In genomic region chr7:332646-333398, GRCh38 we compare ENCODE assay signal across 8 cellular contexts. TPM values are rescaled to one million over a fixed set of nuclear protein-coding genes. Genes with fewer than 3 reads are reported as not detected.
DNase-seq lines count a peak whose midpoint lies in the region; ATAC-seq and TF ChIP-seq lines count a peak whose summit lies in the region.

No MANE protein-coding gene starts in this region.

- no peak overlapping the region for H3K27ac ChIP-seq in BLaER1
- peak overlapping the region; percentile 55 to 77 for H3K27ac ChIP-seq in prostate gland

- H3K4me3 ChIP-seq in BLaER1 (peak overlapping the region; percentile 61), prostate gland (peak overlapping the region; percentile 17 to 27)

- no peak overlapping the region for H3K27ac Mint-ChIP-seq in activated naive CD8-positive, alpha-beta T cell treated with anti-CD3 and anti-CD28 coated beads, Interleukin-2, amount 10 ng/mL, durations not matched to agents 7 days and 5 days
- H3K27ac Mint-ChIP-seq in type B pancreatic cell = peak overlapping the region; percentile 73

- H4K20me1 ChIP-seq in BLaER1 = no peaks in the 10 kb centered on the region

- intact Hi-C loops in left cardiac atrium (cut with DNase I) = loop anchor here (5.0 to 10.0 kb wide), 4 partner anchors 182 to 399 kb away; partner anchors contain the start of gene PDGFA (in 2 of the 2)
- intact Hi-C loops in prostate gland (cut with DNase I) = no loop called here

- POLR2A ChIA-PET in activated naive CD8-positive, alpha-beta T cell treated with anti-CD3 and anti-CD28 coated beads, Interleukin-2, amount 10 ng/mL, durations not matched to agents 7 days and 5 days (lab: Charles Lee) = no interaction called here

- peaks cover 8% of the 10 kb centered on the region for H3K4me1 Mint-ChIP-seq in activated naive CD8-positive, alpha-beta T cell treated with anti-CD3 and anti-CD28 coated beads, Interleukin-2, amount 10 ng/mL, durations not matched to agents 7 days and 5 days
- H3K4me1 Mint-ChIP-seq in type B pancreatic cell (ENCODE audit: unreplicated experiment) = peaks cover 27% of the 10 kb centered on the region

- TF ChIP-seq CTCF in prostate gland (IDR thresholded peaks at IDR 0.05) = peak; percentile 86 to 95 (median 94)
- TF ChIP-seq CTCF in type B pancreatic cell (conservative IDR thresholded peaks at IDR 0.05) = peak; percentile 94

- DNase-seq in HK-2 (ENCODE audit: unreplicated experiment) (peak; percentile 84), SKM-1 treated with dmso at 0.1 percent for 144 hours (lab: John Stamatoyannopoulos, UW; ENCODE audit: unreplicated experiment) (peak; percentile 3), left cardiac atrium (peak; percentile 85), prostate gland (ENCODE audit: low spot score) (peak; percentile 83), type B pancreatic cell (ENCODE audit: extremely low spot score, unreplicated experiment) (peak; percentile 90), middle frontal gyrus (ENCODE audit: extremely low spot score, low spot score) (no peak)
- DNase-seq in activated naive CD8-positive, alpha-beta T cell treated with anti-CD3 and anti-CD28 coated beads, Interleukin-2, amount 10 ng/mL, durations not matched to agents 7 days and 5 days = peak; percentile 96

- no peaks in the 10 kb centered on the region for H3K36me3 ChIP-seq in BLaER1
- no peaks in the 10 kb centered on the region for H3K36me3 ChIP-seq in prostate gland

- H3K27me3 ChIP-seq in BLaER1 (peaks cover 5% of the 10 kb centered on the region; the same call in 1 of the 2 replicates), prostate gland (replicated peaks; ENCODE audit: insufficient read depth) (no peaks in the 10 kb centered on the region)

- peaks cover 2% of the 10 kb centered on the region for H3K27me3 Mint-ChIP-seq in activated naive CD8-positive, alpha-beta T cell treated with anti-CD3 and anti-CD28 coated beads, Interleukin-2, amount 10 ng/mL, durations not matched to agents 7 days and 5 days
- H3K27me3 Mint-ChIP-seq in type B pancreatic cell = peaks cover 11% of the 10 kb centered on the region

- H3K4me1 ChIP-seq in BLaER1 (peaks cover 60% of the 10 kb centered on the region), prostate gland (replicated peaks) (peaks cover 17% of the 10 kb centered on the region)

- peaks cover 8% of the 10 kb centered on the region for H3K9me3 Mint-ChIP-seq in activated naive CD8-positive, alpha-beta T cell treated with anti-CD3 and anti-CD28 coated beads, Interleukin-2, amount 10 ng/mL, durations not matched to agents 7 days and 5 days
- H3K9me3 Mint-ChIP-seq in type B pancreatic cell = no peaks in the 10 kb centered on the region

- no peak for TF ChIP-seq POLR2A in prostate gland (IDR thresholded peaks at IDR 0.05)

- peak overlapping the region; percentile 94 for H3K4me2 ChIP-seq in BLaER1

- under 1% methylated on average over 23 of the region's 57 CpGs for WGBS in prostate gland

- H3K36me3 Mint-ChIP-seq in activated naive CD8-positive, alpha-beta T cell treated with anti-CD3 and anti-CD28 coated beads, Interleukin-2, amount 10 ng/mL, durations not matched to agents 7 days and 5 days = no peaks in the 10 kb centered on the region
- H3K36me3 Mint-ChIP-seq in type B pancreatic cell = no peaks in the 10 kb centered on the region

- no peak overlapping the region for H3K4me3 Mint-ChIP-seq in activated naive CD8-positive, alpha-beta T cell treated with anti-CD3 and anti-CD28 coated beads, Interleukin-2, amount 10 ng/mL, durations not matched to agents 7 days and 5 days
- peak overlapping the region; percentile 60 for H3K4me3 Mint-ChIP-seq in type B pancreatic cell

- ATAC-seq in activated naive CD8-positive, alpha-beta T cell treated with anti-CD3 and anti-CD28 coated beads, Interleukin-2, amount 10 ng/mL, durations not matched to agents 7 days and 5 days (ENCODE audit: low read depth) = peak; percentile 98
- peak; percentile 91 to 96 for ATAC-seq in left cardiac atrium

- H3K9me3 ChIP-seq in BLaER1 (no peaks in the 10 kb centered on the region), prostate gland (no peaks in the 10 kb centered on the region)

- H3K9ac ChIP-seq in BLaER1 = peak overlapping the region; percentile 38; the same call in 1 of the 2 replicates

RNA-seq across cellular contexts. Expression of gene FOXL3, which starts 42.9 kb away (rescaled TPM):
- not detected for total RNA-seq in activated naive CD8-positive, alpha-beta T cell treated with anti-CD3 and anti-CD28 coated beads, Interleukin-2, amount 10 ng/mL, durations not matched to agents 7 days and 5 days
- total RNA-seq in left cardiac atrium (not detected), prostate gland (not detected), type B pancreatic cell (ENCODE audit: low replicate concordance) (not detected in 2 replicates)
